Comparison of ENCODE assay signal across 23 cellular contexts in the genomic region with DNA sequence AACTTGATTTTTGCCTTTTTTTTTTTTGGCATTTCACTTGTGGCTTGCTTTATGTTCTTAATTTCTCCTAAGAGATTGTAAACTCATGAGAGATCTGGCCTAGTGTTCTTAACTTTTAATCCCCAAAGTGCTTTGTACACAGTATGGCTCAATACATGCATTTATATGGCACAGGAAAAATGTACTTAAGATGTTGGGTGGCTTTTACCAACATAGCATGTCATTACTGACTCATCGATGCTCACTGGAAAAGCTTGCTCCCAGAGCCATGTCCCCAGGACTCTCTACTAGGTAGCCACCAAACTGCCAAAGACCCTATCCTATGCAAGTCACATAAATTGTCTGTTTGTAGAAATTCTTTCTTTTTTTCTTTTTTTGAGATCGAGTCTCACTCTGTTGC. TPM values are rescaled to one million over a fixed set of nuclear protein-coding genes. Genes with fewer than 3 reads are reported as not detected.
DNase-seq lines count a peak whose midpoint lies in the region; ATAC-seq and TF ChIP-seq lines count a peak whose summit lies in the region.
"Had no signal": no experiment of that assay in that cellular context is flagged by ENCODE, and none has a peak within 500 bp of the region (broad histone marks: within the 10 kb centered on the region; RNA-seq: fewer than 3 reads in every experiment).

No MANE protein-coding gene starts in this region.

- TF ChIP-seq CTCF in left ventricle myocardium inferior (IDR thresholded peaks at IDR 0.05; ENCODE audit: borderline replicate concordance) = no peak
- TF ChIP-seq CTCF in coronary artery (IDR thresholded peaks at IDR 0.05) = no peak

- ATAC-seq in right cardiac atrium (no peak), HG03095 (IDR thresholded peaks at IDR 0.05; ENCODE audit: unreplicated experiment) (no peak), HG02610 (IDR thresholded peaks at IDR 0.05; ENCODE audit: unreplicated experiment) (no peak), HG02852 (IDR thresholded peaks at IDR 0.05; ENCODE audit: unreplicated experiment) (no peak)
- ATAC-seq: GM23338, HCT116, K562, Right ventricle myocardium inferior had no signal

- no peaks in the 10 kb centered on the region for H3K9me3 ChIP-seq in left ventricle myocardium inferior (replicated peaks)
- no peaks in the 10 kb centered on the region for H3K9me3 ChIP-seq in right cardiac atrium (ENCODE audit: control insufficient read depth, low read length)
- H3K9me3 ChIP-seq in skeletal muscle tissue (ENCODE audit: control insufficient read depth in 3 of 3, low read length in 3 of 3) = no peaks in the 10 kb centered on the region
- H3K9me3 ChIP-seq: BE2C had no signal

- H3K27ac ChIP-seq in left ventricle myocardium inferior (replicated peaks) (peak overlapping the region; percentile 60), right cardiac atrium (ENCODE audit: low read length) (no peak overlapping the region), coronary artery (peak overlapping the region; percentile 32 to 42), skeletal muscle tissue (ENCODE audit: low read depth, low read length) (peak overlapping the region; percentile 1)

- H3K27me3 ChIP-seq in left ventricle myocardium inferior (ENCODE audit: low read depth) = no peaks in the 10 kb centered on the region
- H3K27me3 ChIP-seq in right cardiac atrium (ENCODE audit: control insufficient read depth, insufficient read depth) = no peaks in the 10 kb centered on the region
- no peaks in the 10 kb centered on the region for H3K27me3 ChIP-seq in skeletal muscle tissue (ENCODE audit: control insufficient read depth in 3 of 3, insufficient read depth in 3 of 3, low read length in 3 of 3)
- H3K27me3 ChIP-seq: BE2C had no signal

- WGBS in right cardiac atrium = 90% methylated on average over 2 of the region's 2 CpGs

- H3K4me3 ChIP-seq in left ventricle myocardium inferior (no peak overlapping the region), right cardiac atrium (ENCODE audit: low read length) (no peak overlapping the region), coronary artery (no peak overlapping the region), skeletal muscle tissue (ENCODE audit: low read length in 3 of 3) (no peak overlapping the region)
- H3K4me3 ChIP-seq: GM23338, K562 had no signal

- DNase-seq in left ventricle myocardium inferior = no peak
- DNase-seq in right cardiac atrium = no peak
- DNase-seq in coronary artery (ENCODE audit: low spot score) = no peak
- DNase-seq in KG1 (lab: John Stamatoyannopoulos, UW) = no peak
- DNase-seq: 8988T; BE2C; Calu3; CD4-positive, CD25-positive, alpha-beta regulatory T cell; DMS79; NCI-H1105; NCI-H2081 treated with DMSO at 0.1 percent for 48 hours; NCI-H748 treated with DMSO at 0.1 percent for 48 hours; NK-92 treated with Interleukin-12 subunit alpha and Interleukin-12 subunit beta, amount 100 ng/mL, for 24 hours had no signal

- no peak overlapping the region for H3K9ac ChIP-seq in skeletal muscle tissue (ENCODE audit: low read depth in 1 of 3, low read length in 3 of 3)

- intact Hi-C loops in left ventricle myocardium inferior (cut with micrococcal nuclease) (no loop called here), right cardiac atrium (cut with DNase I) (no loop called here)

- peaks cover 15% of the 10 kb centered on the region for H3K4me1 ChIP-seq in left ventricle myocardium inferior
- H3K4me1 ChIP-seq in right cardiac atrium (ENCODE audit: control insufficient read depth, insufficient read depth, low read length) = no peaks in the 10 kb centered on the region
- no peaks in the 10 kb centered on the region for H3K4me1 ChIP-seq in skeletal muscle tissue (ENCODE audit: control insufficient read depth in 3 of 3, insufficient read depth in 3 of 3, low read length in 3 of 3)
- H3K4me1 ChIP-seq: BE2C had no signal

- H3K36me3 ChIP-seq in left ventricle myocardium inferior (no peaks in the 10 kb centered on the region), skeletal muscle tissue (ENCODE audit: control insufficient read depth in 3 of 3, insufficient read depth in 3 of 3, low read length in 3 of 3) (no peaks in the 10 kb centered on the region)
- H3K36me3 ChIP-seq: BE2C had no signal

RNA-seq across cellular contexts. Expression of a gene that starts 13.1 kb away (rescaled TPM):
- total RNA-seq in left ventricle myocardium inferior = 0.14 TPM
- under 1 TPM; 0.53 to 0.85 (median 0.68) TPM for total RNA-seq in right cardiac atrium
- 1.5 TPM for polyA plus RNA-seq in right cardiac atrium
- 0.52 TPM for total RNA-seq in skeletal muscle tissue
- total RNA-seq: Calu3; CD4-positive, CD25-positive, alpha-beta regulatory T cell; G401; GM23338; K562; NCI-H460 had no signal

RNA-seq across cellular contexts. Expression of a gene that starts 16.3 kb away (rescaled TPM):
- total RNA-seq in left ventricle myocardium inferior (5.0 TPM), right cardiac atrium (10 to 100 TPM in 2 of 4 donors, 1 to 10 TPM in 2; 9.2 to 13.2 (median 10.2) TPM), skeletal muscle tissue (not detected)
- polyA plus RNA-seq in right cardiac atrium = 6.8 TPM
- total RNA-seq: Calu3; CD4-positive, CD25-positive, alpha-beta regulatory T cell; G401; GM23338; NCI-H460 had no signal
- polyA plus RNA-seq: CD4-positive, CD25-positive, alpha-beta regulatory T cell; K562 had no signal

RNA-seq across cellular contexts. Expression of a gene that starts 23.6 kb away (rescaled TPM):
- total RNA-seq in left ventricle myocardium inferior (1.9 TPM), right cardiac atrium (1 to 10 TPM; 1.4 to 2.7 (median 1.5) TPM), skeletal muscle tissue (2.1 TPM)
- 3.8 TPM for polyA plus RNA-seq in right cardiac atrium

RNA-seq across cellular contexts. Expression of a gene that starts 23.8 kb away (rescaled TPM):
- total RNA-seq in left ventricle myocardium inferior (49.7 TPM), right cardiac atrium (10 to 100 TPM; 51.9 to 63.7 (median 54.1) TPM), skeletal muscle tissue (7.8 TPM)
- 19.3 TPM for polyA plus RNA-seq in right cardiac atrium

RNA-seq across cellular contexts. Expression of a gene that starts 58.6 kb away (rescaled TPM):
- 497 TPM for total RNA-seq in left ventricle myocardium inferior
- total RNA-seq in right cardiac atrium = 1,000 to 10,000 TPM in 3 of 4 donors, 100 to 1,000 TPM in 1; 660 to 1,578 (median 1,064) TPM
- polyA plus RNA-seq in right cardiac atrium = 841 TPM
- 292 TPM for total RNA-seq in skeletal muscle tissue
- total RNA-seq: Calu3, G401, GM23338, NCI-H460 had no signal
- polyA plus RNA-seq: K562 had no signal
